In genomic region chr4:2793920-2794706, GRCh38 we compare ENCODE assay signal across 8 cellular contexts. TPM values are rescaled to one million over a fixed set of nuclear protein-coding genes. Genes with fewer than 3 reads are reported as not detected.
DNase-seq lines count a peak whose midpoint lies in the region; ATAC-seq lines count a peak whose summit lies in the region.

No MANE protein-coding gene starts in this region.

- ATAC-seq in GM19467 (IDR thresholded peaks at IDR 0.05; ENCODE audit: unreplicated experiment), result no peak
- no peak for ATAC-seq in GM18511 (IDR thresholded peaks at IDR 0.05; ENCODE audit: unreplicated experiment)

- DNase-seq in HAP-1 (ENCODE audit: low spot score in 2 of 2), result no peak
- peak; percentile 31 to 40 for DNase-seq in SJSA1 (ENCODE audit: low read depth in 1 of 2, low spot score in 2 of 2)
- no peak for DNase-seq in COLO829 (ENCODE audit: low spot score)
- DNase-seq in G401 (ENCODE audit: low spot score), result no peak

- H3K9me3 ChIP-seq in HAP-1, result no peaks in the 10 kb centered on the region
- H3K9me3 ChIP-seq in SJSA1 (replicated peaks), result no peaks in the 10 kb centered on the region
- H3K9me3 ChIP-seq in duodenal mucosa (ENCODE audit: control insufficient read depth in 1 of 2, low read length in 2 of 2), result no peaks in the 10 kb centered on the region
- no peaks in the 10 kb centered on the region for H3K9me3 ChIP-seq in mucosa of stomach (ENCODE audit: control insufficient read depth, low read length)

- H3K36me3 ChIP-seq in HAP-1 (replicated peaks) (no peaks in the 10 kb centered on the region), SJSA1 (no peaks in the 10 kb centered on the region), duodenal mucosa (ENCODE audit: control insufficient read depth in 1 of 2, insufficient read depth in 2 of 2, low read length in 2 of 2) (no peaks in the 10 kb centered on the region), mucosa of stomach (ENCODE audit: control insufficient read depth, insufficient read depth, low read length) (no peaks in the 10 kb centered on the region)

- peak overlapping the region; percentile 45 for H3K4me3 ChIP-seq in HAP-1
- H3K4me3 ChIP-seq in SJSA1, result peak overlapping the region; percentile 44
- peak overlapping the region; percentile 74 for H3K4me3 ChIP-seq in duodenal mucosa (ENCODE audit: low read depth in 1 of 2, low read length in 2 of 2)
- peak overlapping the region; percentile 63 for H3K4me3 ChIP-seq in mucosa of stomach (ENCODE audit: low read length)

- in situ Hi-C loops in HAP-1 (cut with MboI; ENCODE audit: low sequenced_read_pairs) (no loop called here), G401 (cut with HindIII; ENCODE audit: low sequenced_read_pairs) (no loop called here)

- H3K9ac ChIP-seq in duodenal mucosa (ENCODE audit: low read depth in 1 of 2, low read length in 2 of 2), result peak overlapping the region; percentile 57 to 69
- peak overlapping the region; percentile 79 for H3K9ac ChIP-seq in mucosa of stomach (ENCODE audit: low read length)

- peaks cover 5% of the 10 kb centered on the region; the same call in 1 of the 2 replicates for H3K4me1 ChIP-seq in HAP-1
- H3K4me1 ChIP-seq in SJSA1 (replicated peaks), result peaks cover 21% of the 10 kb centered on the region
- H3K4me1 ChIP-seq in duodenal mucosa (ENCODE audit: control insufficient read depth in 1 of 2, insufficient read depth in 2 of 2, low read length in 2 of 2), result peaks cover 66 to 69% of the 10 kb centered on the region in 2 donors
- peaks cover 69% of the 10 kb centered on the region for H3K4me1 ChIP-seq in mucosa of stomach (ENCODE audit: control insufficient read depth, insufficient read depth, low read length)

- H3K27ac ChIP-seq in SJSA1, result no peak overlapping the region
- peak overlapping the region; percentile 58 for H3K27ac ChIP-seq in duodenal mucosa (ENCODE audit: low read depth, low read length)

- H3K27me3 ChIP-seq in HAP-1 (ENCODE audit: low read depth), result no peaks in the 10 kb centered on the region
- H3K27me3 ChIP-seq in SJSA1 (replicated peaks), result no peaks in the 10 kb centered on the region
- H3K27me3 ChIP-seq in duodenal mucosa (ENCODE audit: control insufficient read depth in 1 of 2, insufficient read depth in 2 of 2, low read length in 2 of 2), result no peaks in the 10 kb centered on the region
- no peaks in the 10 kb centered on the region for H3K27me3 ChIP-seq in mucosa of stomach (ENCODE audit: control insufficient read depth, insufficient read depth, low read length)

RNA-seq across cellular contexts. Expression of gene SH3BP2, which starts 1.2 kb away (rescaled TPM):
- 5.9 and 7.6 TPM in 2 replicates for total RNA-seq in SJSA1 (2014; rRNA removed; shearing (Covaris generic))
- total RNA-seq in G401 (2014; rRNA removed; shearing (Covaris generic)), result 9.0 TPM in 2 replicates

RNA-seq across cellular contexts. Expression of gene TNIP2, which starts 38.0 kb away (rescaled TPM):
- total RNA-seq in SJSA1 (2014; rRNA removed; shearing (Covaris generic)), result 37.2 and 49.7 TPM in 2 replicates
- 42.9 and 57.7 TPM in 2 replicates for total RNA-seq in G401 (2014; rRNA removed; shearing (Covaris generic))

RNA-seq across cellular contexts. Expression of gene ADD1, which starts 49.5 kb away (rescaled TPM):
- total RNA-seq in SJSA1 (2014; rRNA removed; shearing (Covaris generic)), result 98.4 and 138 TPM in 2 replicates
- total RNA-seq in G401 (2014; rRNA removed; shearing (Covaris generic)), result 82.3 and 121 TPM in 2 replicates

Comparison
In these comparisons a context has a peak if more than half of its experiments do, and no peak if none do; other contexts are left out.
1. DNase-seq: peak in SJSA1 (2 of 2); none in HAP-1 (0 of 2), COLO829 (single experiment) and G401 (single experiment).
2. Peak in every context shown above with its lines, with median percentiles within 50 percentile points of each other: H3K4me3 ChIP-seq.